1 cellular context compared by ENCODE assay signal in the genomic region with DNA sequence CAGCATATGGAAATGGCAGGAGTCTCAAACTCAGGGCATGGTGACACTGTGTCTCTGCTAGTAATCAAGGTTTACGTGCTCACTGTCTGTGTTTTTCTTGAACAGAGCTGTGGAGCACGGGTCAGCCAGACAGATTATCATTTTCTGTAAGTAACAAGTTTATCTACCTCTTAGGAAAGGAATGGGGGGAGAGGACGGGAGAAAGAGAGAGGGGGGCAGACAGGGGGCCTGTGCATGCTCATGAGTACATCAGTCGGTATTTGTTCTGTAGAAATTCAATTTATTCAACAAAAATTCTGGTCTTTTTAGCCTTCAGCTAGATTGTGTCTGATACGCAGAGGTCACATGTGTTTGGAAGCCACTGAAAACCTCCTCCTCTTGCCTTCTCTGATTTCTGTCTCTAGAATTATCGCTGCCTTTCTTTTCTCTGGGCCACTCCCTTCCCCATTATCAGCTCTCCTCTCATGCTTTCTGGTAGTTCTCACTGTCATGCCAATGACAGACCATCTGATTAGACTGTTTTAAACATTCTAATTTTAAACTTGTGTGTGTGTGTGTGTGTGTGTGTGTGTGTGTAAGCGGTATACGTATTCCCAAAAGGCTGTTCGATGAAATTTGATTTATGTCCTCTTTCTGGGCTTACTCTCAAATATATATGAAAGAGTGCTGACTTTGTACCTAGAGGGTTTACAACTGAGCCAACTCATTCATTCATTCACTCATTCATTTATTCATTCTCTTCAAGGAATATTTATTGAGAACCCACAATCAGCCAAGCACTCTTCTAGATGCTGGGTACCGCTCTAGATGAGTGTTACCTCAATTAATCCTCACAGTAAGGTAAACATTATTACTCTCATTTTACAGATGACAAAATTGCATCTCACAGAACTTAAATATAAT.
TF ChIP-seq lines count a peak whose summit lies in the region.

No MANE protein-coding gene starts in this region.

TF ChIP-seq in K562, 482 proteins besides CTCF, POLR2A, EP300 and RAD21 (continued from another document and continues in another):
- TF ChIP-seq, protein P1, sequence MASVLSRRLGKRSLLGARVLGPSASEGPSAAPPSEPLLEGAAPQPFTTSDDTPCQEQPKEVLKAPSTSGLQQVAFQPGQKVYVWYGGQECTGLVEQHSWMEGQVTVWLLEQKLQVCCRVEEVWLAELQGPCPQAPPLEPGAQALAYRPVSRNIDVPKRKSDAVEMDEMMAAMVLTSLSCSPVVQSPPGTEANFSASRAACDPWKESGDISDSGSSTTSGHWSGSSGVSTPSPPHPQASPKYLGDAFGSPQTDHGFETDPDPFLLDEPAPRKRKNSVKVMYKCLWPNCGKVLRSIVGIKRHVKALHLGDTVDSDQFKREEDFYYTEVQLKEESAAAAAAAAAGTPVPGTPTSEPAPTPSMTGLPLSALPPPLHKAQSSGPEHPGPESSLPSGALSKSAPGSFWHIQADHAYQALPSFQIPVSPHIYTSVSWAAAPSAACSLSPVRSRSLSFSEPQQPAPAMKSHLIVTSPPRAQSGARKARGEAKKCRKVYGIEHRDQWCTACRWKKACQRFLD (CRISPR knock-in tag; IDR thresholded peaks at IDR 0.05) = no peak
- TF ChIP-seq NFIC (IDR thresholded peaks at IDR 0.05) (peak; percentile 66), ZNF239 (CRISPR knock-in tag; IDR thresholded peaks at IDR 0.05) (no peak), TAF7 (tag; IDR thresholded peaks at IDR 0.05) (no peak), KLF10 (CRISPR knock-in tag; IDR thresholded peaks at IDR 0.05) (no peak), ZNF75A (CRISPR knock-in tag; IDR thresholded peaks at IDR 0.05) (0 out of 2 replicates have a peak, but pooled peaks have one; percentile 17), FOXK2 (conservative IDR thresholded peaks at IDR 0.05 in 1 of 2, IDR thresholded peaks at IDR 0.05 in 1 of 2; ENCODE audit: low read depth in 2 of 2) (0 out of 4 replicates have a peak, but pooled peaks of 1 of the 2 experiments have one; percentile 21), ZNF507 (tag; conservative IDR thresholded peaks at IDR 0.05) (no peak), TAF9B (IDR thresholded peaks at IDR 0.05; ENCODE audit: partially characterized antibody) (no peak), CTBP1 (IDR thresholded peaks at IDR 0.05; ENCODE audit: borderline replicate concordance) (peak; percentile 41; the same call in 1 of the 2 replicates), MECOM (CRISPR knock-in tag; IDR thresholded peaks at IDR 0.05) (no peak), TEAD4 (IDR thresholded peaks at IDR 0.05; ENCODE audit: low read length) (peak; percentile 78), TEAD4 (CRISPR knock-in tag; IDR thresholded peaks at IDR 0.05; ENCODE audit: borderline replicate concordance) (no peak), MEIS2 (IDR thresholded peaks at IDR 0.05; ENCODE audit: partially characterized antibody) (peak; percentile 96), CREM (IDR thresholded peaks at IDR 0.05; ENCODE audit: low read depth) (peak; percentile 38; the same call in 1 of the 2 replicates), ZNF584 (CRISPR knock-in tag; IDR thresholded peaks at IDR 0.05; ENCODE audit: low read depth) (no peak), RBM17 (IDR thresholded peaks at IDR 0.05; ENCODE audit: borderline replicate concordance, low read depth, low read length) (no peak), ZNF316 (IDR thresholded peaks at IDR 0.05) (peak; percentile 24; the same call in 1 of the 2 replicates), ZKSCAN8 (CRISPR knock-in tag; IDR thresholded peaks at IDR 0.05) (peak; percentile 47; the same call in 1 of the 2 replicates), PRPF4 (IDR thresholded peaks at IDR 0.05; ENCODE audit: insufficient read depth, low read depth, low read length, poor library complexity, severe bottlenecking) (no peak), MTA1 (IDR thresholded peaks at IDR 0.05; ENCODE audit: borderline replicate concordance) (peak; percentile 61; the same call in 1 of the 2 replicates), PHF20 (IDR thresholded peaks at IDR 0.05; ENCODE audit: partially characterized antibody) (no peak), ETV6 (IDR thresholded peaks at IDR 0.05; ENCODE audit: borderline replicate concordance in 1 of 2, low read depth in 2 of 2, low read length in 1 of 2) (no peak), ETV6 (CRISPR knock-in tag; IDR thresholded peaks at IDR 0.05; ENCODE audit: borderline replicate concordance) (no peak), HEY1 (CRISPR knock-in tag; IDR thresholded peaks at IDR 0.05; ENCODE audit: borderline replicate concordance) (no peak), SIX5 (IDR thresholded peaks at IDR 0.05; ENCODE audit: borderline replicate concordance in 1 of 2, insufficient read depth in 1 of 2, low read depth in 1 of 2, low read length in 2 of 2) (no peak), NEUROD1 (IDR thresholded peaks at IDR 0.05; ENCODE audit: borderline replicate concordance, low read depth, low read length, partially characterized antibody) (no peak), DNMT1 (IDR thresholded peaks at IDR 0.05) (no peak), MTA2 (IDR thresholded peaks at IDR 0.05; ENCODE audit: low read depth) (peak; percentile 62), PRMT5 (CRISPR knock-in tag; IDR thresholded peaks at IDR 0.05) (no peak), STAG1 (CRISPR knock-in tag; IDR thresholded peaks at IDR 0.05; ENCODE audit: borderline replicate concordance) (no peak), GABPA (tag; conservative IDR thresholded peaks at IDR 0.05; ENCODE audit: low read depth) (0 out of 2 replicates have a peak, but pooled peaks have one; percentile 21), TCF3 (CRISPR knock-in tag; IDR thresholded peaks at IDR 0.05) (peak; percentile 65), EZH2 (IDR thresholded peaks at IDR 0.05; ENCODE audit: borderline replicate concordance, low read depth, low read length) (no peak), GABPB2 (CRISPR knock-in tag; conservative IDR thresholded peaks at IDR 0.05) (no peak), CEBPG (CRISPR knock-in tag; IDR thresholded peaks at IDR 0.05) (no peak), CEBPG (tag; conservative IDR thresholded peaks at IDR 0.05 in 1 of 2, IDR thresholded peaks at IDR 0.05 in 1 of 2) (no peak), CXXC5 (CRISPR knock-in tag; IDR thresholded peaks at IDR 0.05) (peak; percentile 45; the same call in 1 of the 2 replicates)
- TF ChIP-seq, protein P2, sequence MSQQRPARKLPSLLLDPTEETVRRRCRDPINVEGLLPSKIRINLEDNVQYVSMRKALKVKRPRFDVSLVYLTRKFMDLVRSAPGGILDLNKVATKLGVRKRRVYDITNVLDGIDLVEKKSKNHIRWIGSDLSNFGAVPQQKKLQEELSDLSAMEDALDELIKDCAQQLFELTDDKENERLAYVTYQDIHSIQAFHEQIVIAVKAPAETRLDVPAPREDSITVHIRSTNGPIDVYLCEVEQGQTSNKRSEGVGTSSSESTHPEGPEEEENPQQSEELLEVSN (IDR thresholded peaks at IDR 0.05; ENCODE audit: borderline replicate concordance in 1 of 2, extremely low read depth in 1 of 2, insufficient read depth in 1 of 2, insufficient read length in 1 of 2, low read depth in 1 of 2, low read length in 1 of 2, poor library complexity in 1 of 2, severe bottlenecking in 1 of 2) = no peak
- TF ChIP-seq, protein P3, sequence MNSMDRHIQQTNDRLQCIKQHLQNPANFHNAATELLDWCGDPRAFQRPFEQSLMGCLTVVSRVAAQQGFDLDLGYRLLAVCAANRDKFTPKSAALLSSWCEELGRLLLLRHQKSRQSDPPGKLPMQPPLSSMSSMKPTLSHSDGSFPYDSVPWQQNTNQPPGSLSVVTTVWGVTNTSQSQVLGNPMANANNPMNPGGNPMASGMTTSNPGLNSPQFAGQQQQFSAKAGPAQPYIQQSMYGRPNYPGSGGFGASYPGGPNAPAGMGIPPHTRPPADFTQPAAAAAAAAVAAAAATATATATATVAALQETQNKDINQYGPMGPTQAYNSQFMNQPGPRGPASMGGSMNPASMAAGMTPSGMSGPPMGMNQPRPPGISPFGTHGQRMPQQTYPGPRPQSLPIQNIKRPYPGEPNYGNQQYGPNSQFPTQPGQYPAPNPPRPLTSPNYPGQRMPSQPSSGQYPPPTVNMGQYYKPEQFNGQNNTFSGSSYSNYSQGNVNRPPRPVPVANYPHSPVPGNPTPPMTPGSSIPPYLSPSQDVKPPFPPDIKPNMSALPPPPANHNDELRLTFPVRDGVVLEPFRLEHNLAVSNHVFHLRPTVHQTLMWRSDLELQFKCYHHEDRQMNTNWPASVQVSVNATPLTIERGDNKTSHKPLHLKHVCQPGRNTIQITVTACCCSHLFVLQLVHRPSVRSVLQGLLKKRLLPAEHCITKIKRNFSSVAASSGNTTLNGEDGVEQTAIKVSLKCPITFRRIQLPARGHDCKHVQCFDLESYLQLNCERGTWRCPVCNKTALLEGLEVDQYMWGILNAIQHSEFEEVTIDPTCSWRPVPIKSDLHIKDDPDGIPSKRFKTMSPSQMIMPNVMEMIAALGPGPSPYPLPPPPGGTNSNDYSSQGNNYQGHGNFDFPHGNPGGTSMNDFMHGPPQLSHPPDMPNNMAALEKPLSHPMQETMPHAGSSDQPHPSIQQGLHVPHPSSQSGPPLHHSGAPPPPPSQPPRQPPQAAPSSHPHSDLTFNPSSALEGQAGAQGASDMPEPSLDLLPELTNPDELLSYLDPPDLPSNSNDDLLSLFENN (IDR thresholded peaks at IDR 0.05; ENCODE audit: low read depth in 2 of 2, low read length in 2 of 2) = no peak
- TF ChIP-seq, protein P4, sequence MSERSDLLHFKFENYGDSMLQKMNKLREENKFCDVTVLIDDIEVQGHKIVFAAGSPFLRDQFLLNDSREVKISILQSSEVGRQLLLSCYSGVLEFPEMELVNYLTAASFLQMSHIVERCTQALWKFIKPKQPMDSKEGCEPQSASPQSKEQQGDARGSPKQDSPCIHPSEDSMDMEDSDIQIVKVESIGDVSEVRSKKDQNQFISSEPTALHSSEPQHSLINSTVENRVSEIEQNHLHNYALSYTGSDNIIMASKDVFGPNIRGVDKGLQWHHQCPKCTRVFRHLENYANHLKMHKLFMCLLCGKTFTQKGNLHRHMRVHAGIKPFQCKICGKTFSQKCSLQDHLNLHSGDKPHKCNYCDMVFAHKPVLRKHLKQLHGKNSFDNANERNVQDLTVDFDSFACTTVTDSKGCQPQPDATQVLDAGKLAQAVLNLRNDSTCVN (CRISPR knock-in tag; IDR thresholded peaks at IDR 0.05) = no peak
- TF ChIP-seq, protein P5, sequence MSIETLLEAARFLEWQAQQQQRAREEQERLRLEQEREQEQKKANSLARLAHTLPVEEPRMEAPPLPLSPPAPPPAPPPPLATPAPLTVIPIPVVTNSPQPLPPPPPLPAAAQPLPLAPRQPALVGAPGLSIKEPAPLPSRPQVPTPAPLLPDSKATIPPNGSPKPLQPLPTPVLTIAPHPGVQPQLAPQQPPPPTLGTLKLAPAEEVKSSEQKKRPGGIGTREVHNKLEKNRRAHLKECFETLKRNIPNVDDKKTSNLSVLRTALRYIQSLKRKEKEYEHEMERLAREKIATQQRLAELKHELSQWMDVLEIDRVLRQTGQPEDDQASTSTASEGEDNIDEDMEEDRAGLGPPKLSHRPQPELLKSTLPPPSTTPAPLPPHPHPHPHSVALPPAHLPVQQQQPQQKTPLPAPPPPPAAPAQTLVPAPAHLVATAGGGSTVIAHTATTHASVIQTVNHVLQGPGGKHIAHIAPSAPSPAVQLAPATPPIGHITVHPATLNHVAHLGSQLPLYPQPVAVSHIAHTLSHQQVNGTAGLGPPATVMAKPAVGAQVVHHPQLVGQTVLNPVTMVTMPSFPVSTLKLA (conservative IDR thresholded peaks at IDR 0.05) = peak; percentile 23 to 63; a peak in 3 of 4 replicates
- TF ChIP-seq, protein P6, sequence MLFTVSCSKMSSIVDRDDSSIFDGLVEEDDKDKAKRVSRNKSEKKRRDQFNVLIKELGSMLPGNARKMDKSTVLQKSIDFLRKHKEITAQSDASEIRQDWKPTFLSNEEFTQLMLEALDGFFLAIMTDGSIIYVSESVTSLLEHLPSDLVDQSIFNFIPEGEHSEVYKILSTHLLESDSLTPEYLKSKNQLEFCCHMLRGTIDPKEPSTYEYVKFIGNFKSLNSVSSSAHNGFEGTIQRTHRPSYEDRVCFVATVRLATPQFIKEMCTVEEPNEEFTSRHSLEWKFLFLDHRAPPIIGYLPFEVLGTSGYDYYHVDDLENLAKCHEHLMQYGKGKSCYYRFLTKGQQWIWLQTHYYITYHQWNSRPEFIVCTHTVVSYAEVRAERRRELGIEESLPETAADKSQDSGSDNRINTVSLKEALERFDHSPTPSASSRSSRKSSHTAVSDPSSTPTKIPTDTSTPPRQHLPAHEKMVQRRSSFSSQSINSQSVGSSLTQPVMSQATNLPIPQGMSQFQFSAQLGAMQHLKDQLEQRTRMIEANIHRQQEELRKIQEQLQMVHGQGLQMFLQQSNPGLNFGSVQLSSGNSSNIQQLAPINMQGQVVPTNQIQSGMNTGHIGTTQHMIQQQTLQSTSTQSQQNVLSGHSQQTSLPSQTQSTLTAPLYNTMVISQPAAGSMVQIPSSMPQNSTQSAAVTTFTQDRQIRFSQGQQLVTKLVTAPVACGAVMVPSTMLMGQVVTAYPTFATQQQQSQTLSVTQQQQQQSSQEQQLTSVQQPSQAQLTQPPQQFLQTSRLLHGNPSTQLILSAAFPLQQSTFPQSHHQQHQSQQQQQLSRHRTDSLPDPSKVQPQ (CRISPR knock-in tag; IDR thresholded peaks at IDR 0.05; ENCODE audit: borderline replicate concordance) = no peak
- TF ChIP-seq, protein P7, sequence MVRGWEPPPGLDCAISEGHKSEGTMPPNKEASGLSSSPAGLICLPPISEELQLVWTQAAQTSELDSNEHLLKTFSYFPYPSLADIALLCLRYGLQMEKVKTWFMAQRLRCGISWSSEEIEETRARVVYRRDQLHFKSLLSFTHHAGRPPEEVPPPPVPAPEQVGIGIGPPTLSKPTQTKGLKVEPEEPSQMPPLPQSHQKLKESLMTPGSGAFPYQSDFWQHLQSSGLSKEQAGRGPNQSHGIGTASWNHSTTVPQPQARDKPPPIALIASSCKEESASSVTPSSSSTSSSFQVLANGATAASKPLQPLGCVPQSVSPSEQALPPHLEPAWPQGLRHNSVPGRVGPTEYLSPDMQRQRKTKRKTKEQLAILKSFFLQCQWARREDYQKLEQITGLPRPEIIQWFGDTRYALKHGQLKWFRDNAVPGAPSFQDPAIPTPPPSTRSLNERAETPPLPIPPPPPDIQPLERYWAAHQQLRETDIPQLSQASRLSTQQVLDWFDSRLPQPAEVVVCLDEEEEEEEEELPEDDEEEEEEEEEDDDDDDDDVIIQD (CRISPR knock-in tag; IDR thresholded peaks at IDR 0.05) = no peak
- TF ChIP-seq, protein P8, sequence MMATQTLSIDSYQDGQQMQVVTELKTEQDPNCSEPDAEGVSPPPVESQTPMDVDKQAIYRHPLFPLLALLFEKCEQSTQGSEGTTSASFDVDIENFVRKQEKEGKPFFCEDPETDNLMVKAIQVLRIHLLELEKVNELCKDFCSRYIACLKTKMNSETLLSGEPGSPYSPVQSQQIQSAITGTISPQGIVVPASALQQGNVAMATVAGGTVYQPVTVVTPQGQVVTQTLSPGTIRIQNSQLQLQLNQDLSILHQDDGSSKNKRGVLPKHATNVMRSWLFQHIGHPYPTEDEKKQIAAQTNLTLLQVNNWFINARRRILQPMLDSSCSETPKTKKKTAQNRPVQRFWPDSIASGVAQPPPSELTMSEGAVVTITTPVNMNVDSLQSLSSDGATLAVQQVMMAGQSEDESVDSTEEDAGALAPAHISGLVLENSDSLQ (IDR thresholded peaks at IDR 0.05) = peak; percentile 93
- TF ChIP-seq, protein P9, sequence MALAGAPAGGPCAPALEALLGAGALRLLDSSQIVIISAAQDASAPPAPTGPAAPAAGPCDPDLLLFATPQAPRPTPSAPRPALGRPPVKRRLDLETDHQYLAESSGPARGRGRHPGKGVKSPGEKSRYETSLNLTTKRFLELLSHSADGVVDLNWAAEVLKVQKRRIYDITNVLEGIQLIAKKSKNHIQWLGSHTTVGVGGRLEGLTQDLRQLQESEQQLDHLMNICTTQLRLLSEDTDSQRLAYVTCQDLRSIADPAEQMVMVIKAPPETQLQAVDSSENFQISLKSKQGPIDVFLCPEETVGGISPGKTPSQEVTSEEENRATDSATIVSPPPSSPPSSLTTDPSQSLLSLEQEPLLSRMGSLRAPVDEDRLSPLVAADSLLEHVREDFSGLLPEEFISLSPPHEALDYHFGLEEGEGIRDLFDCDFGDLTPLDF (CRISPR knock-in tag; IDR thresholded peaks at IDR 0.05) = no peak
